Comparison of ENCODE assay signal across 10 cellular contexts in the genomic region with DNA sequence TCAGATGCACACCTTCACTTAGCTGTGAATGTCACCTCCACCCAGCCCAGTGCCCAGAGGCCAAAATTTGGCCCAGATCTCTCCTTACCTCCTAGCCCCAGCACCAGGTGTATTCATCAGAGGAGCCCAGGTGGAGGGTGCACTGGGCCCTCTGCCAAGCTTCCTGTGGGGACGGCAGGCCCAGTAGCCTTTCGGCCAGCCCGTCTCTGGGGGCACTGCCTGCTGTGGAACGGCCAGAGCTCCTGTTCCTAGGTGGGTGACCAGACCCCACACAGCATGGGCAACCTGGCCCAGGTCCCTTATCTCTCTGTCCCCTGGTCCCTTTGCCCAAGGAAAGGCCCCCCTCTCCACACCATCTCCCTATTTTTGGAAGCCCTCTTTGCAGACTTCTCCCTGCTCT.
DNase-seq lines count a peak whose midpoint lies in the region; ATAC-seq and TF ChIP-seq lines count a peak whose summit lies in the region.
"Had no signal": no experiment of that assay in that cellular context is flagged by ENCODE, and none has a peak within 500 bp of the region (broad histone marks: within the 10 kb centered on the region; RNA-seq: fewer than 3 reads in every experiment).

No MANE protein-coding gene starts in this region.

- no peaks in the 10 kb centered on the region for H3K9me3 ChIP-seq in CD8-positive, alpha-beta memory T cell (ENCODE audit: low read length)
- H3K9me3 ChIP-seq in Loucy (ENCODE audit: insufficient read depth, low read depth, low read length), result no peaks in the 10 kb centered on the region
- no peaks in the 10 kb centered on the region for H3K9me3 ChIP-seq in left ventricle myocardium inferior (replicated peaks)
- H3K9me3 ChIP-seq in skeletal muscle tissue (ENCODE audit: control insufficient read depth in 3 of 3, low read length in 3 of 3), result no peaks in the 10 kb centered on the region

- peaks cover 28% of the 10 kb centered on the region for H3K36me3 ChIP-seq in CD8-positive, alpha-beta memory T cell (ENCODE audit: insufficient read depth, low read length)
- H3K36me3 ChIP-seq in Loucy (ENCODE audit: insufficient read depth, low read length), result peaks cover 71% of the 10 kb centered on the region; the same call in 1 of the 2 replicates
- H3K36me3 ChIP-seq in left ventricle myocardium inferior, result peaks cover 41% of the 10 kb centered on the region
- H3K36me3 ChIP-seq in skeletal muscle tissue (ENCODE audit: control insufficient read depth in 3 of 3, insufficient read depth in 3 of 3, low read length in 3 of 3), result peaks cover 35 to 47% (median 41%) of the 10 kb centered on the region in 3 donors

- H2AFZ ChIP-seq in Loucy (ENCODE audit: low read length), result no peak overlapping the region

- H3K4me2 ChIP-seq in Loucy (ENCODE audit: low read depth, low read length, poor library complexity, severe bottlenecking), result peak overlapping the region; percentile 45

- no peak for DNase-seq in CD8-positive, alpha-beta memory T cell
- DNase-seq in left ventricle myocardium inferior (no peak), osteocyte (ENCODE audit: extremely low spot score, unreplicated experiment) (no peak), GF-D8 (lab: John Stamatoyannopoulos, UW) (no peak)
- DNase-seq: activated CD4-positive, CD25-positive, alpha-beta regulatory T cell treated with anti-CD3 and anti-CD28 coated beads, Interleukin-2, amount 50 U/mL, for 72 hours; activated gamma-delta T cell had no signal

- H3K9me3 Mint-ChIP-seq in CD8-positive, alpha-beta memory T cell, result no peaks in the 10 kb centered on the region
- no peaks in the 10 kb centered on the region for H3K9me3 Mint-ChIP-seq in osteocyte (ENCODE audit: unreplicated experiment)

- TF ChIP-seq CTCF in Loucy (conservative IDR thresholded peaks at IDR 0.05; ENCODE audit: low read length), result no peak
- no peak for TF ChIP-seq CTCF in left ventricle myocardium inferior (IDR thresholded peaks at IDR 0.05; ENCODE audit: borderline replicate concordance)
- no peak for TF ChIP-seq CTCF in osteocyte (IDR thresholded peaks at IDR 0.05)

- peak overlapping the region in 7 of 8 donors; percentile 34 to 86 (median 66) for H3K27ac Mint-ChIP-seq in CD8-positive, alpha-beta memory T cell
- no peak overlapping the region for H3K27ac Mint-ChIP-seq in osteocyte (ENCODE audit: unreplicated experiment)

- H3K27me3 ChIP-seq in CD8-positive, alpha-beta memory T cell (ENCODE audit: insufficient read depth, low read length, poor library complexity, severe bottlenecking), result no peaks in the 10 kb centered on the region
- H3K27me3 ChIP-seq in Loucy (ENCODE audit: insufficient read depth, low read length, poor library complexity, severe bottlenecking) (no peaks in the 10 kb centered on the region), left ventricle myocardium inferior (ENCODE audit: low read depth) (no peaks in the 10 kb centered on the region), skeletal muscle tissue (ENCODE audit: control insufficient read depth in 3 of 3, insufficient read depth in 3 of 3, low read length in 3 of 3) (no peaks in the 10 kb centered on the region)

- no peaks in the 10 kb centered on the region for H3F3A ChIP-seq in Loucy (ENCODE audit: low read depth)

- H3K4me3 Mint-ChIP-seq in CD8-positive, alpha-beta memory T cell, result no peak overlapping the region
- no peak overlapping the region for H3K4me3 Mint-ChIP-seq in osteocyte (ENCODE audit: unreplicated experiment)

- no peaks in the 10 kb centered on the region for H3K79me2 ChIP-seq in Loucy (ENCODE audit: insufficient read depth, low read length)

- CTCF ChIA-PET in CD8-positive, alpha-beta memory T cell (lab: Charles Lee), result interaction anchor here (0.6 kb wide), 1 partner anchor 117 kb away, joined by 3 read pairs; no protein-coding TSS in a partner anchor

- no peaks in the 10 kb centered on the region for H3K4me1 ChIP-seq in CD8-positive, alpha-beta memory T cell (ENCODE audit: insufficient read depth, low read length)
- H3K4me1 ChIP-seq in Loucy (ENCODE audit: insufficient read depth, low read length, poor library complexity, severe bottlenecking) (peaks cover 32% of the 10 kb centered on the region), left ventricle myocardium inferior (peaks cover 75% of the 10 kb centered on the region), skeletal muscle tissue (ENCODE audit: control insufficient read depth in 3 of 3, insufficient read depth in 3 of 3, low read length in 3 of 3) (peaks cover 76 to 87% (median 80%) of the 10 kb centered on the region in 3 donors)

- peaks cover 0 to 8% of the 10 kb centered on the region in 2 donors for H3K27me3 Mint-ChIP-seq in CD8-positive, alpha-beta memory T cell
- no peaks in the 10 kb centered on the region for H3K27me3 Mint-ChIP-seq in osteocyte (ENCODE audit: unreplicated experiment)

- no peaks in the 10 kb centered on the region for H4K20me1 ChIP-seq in Loucy (ENCODE audit: insufficient read depth, low read length, poor library complexity, severe bottlenecking)

- H3K9ac ChIP-seq in Loucy (ENCODE audit: low read depth, low read length, poor library complexity, severe bottlenecking), result peak overlapping the region; percentile 46
- H3K9ac ChIP-seq in skeletal muscle tissue (ENCODE audit: low read depth in 1 of 3, low read length in 3 of 3), result peak overlapping the region in 2 of 3 donors; percentile 42 to 73

- H3K36me3 Mint-ChIP-seq in CD8-positive, alpha-beta memory T cell, result peaks cover 0 to 97% (median 12%) of the 10 kb centered on the region in 3 donors
- H3K36me3 Mint-ChIP-seq in osteocyte (ENCODE audit: unreplicated experiment), result peaks cover 49% of the 10 kb centered on the region

- no peak for ATAC-seq in activated CD4-positive, CD25-positive, alpha-beta regulatory T cell treated with anti-CD3 and anti-CD28 coated beads, Interleukin-2, amount 50 U/mL, for 24 hours
- no peak for ATAC-seq in GM21526 (IDR thresholded peaks at IDR 0.05; ENCODE audit: low FRiP score, unreplicated experiment)

- no peak overlapping the region for H3K27ac ChIP-seq in CD8-positive, alpha-beta memory T cell (ENCODE audit: low read depth, low read length)
- H3K27ac ChIP-seq in left ventricle myocardium inferior (replicated peaks) (peak overlapping the region; percentile 93), skeletal muscle tissue (ENCODE audit: low read depth, low read length) (peak overlapping the region; percentile 90)

- H3K9me2 ChIP-seq in Loucy (replicated peaks; ENCODE audit: low read depth, low read length), result no peaks in the 10 kb centered on the region

- H3K4me1 Mint-ChIP-seq in CD8-positive, alpha-beta memory T cell, result peaks cover 13 to 14% (median 14%) of the 10 kb centered on the region in 3 donors
- H3K4me1 Mint-ChIP-seq in osteocyte (ENCODE audit: unreplicated experiment), result peaks cover 24% of the 10 kb centered on the region

- intact Hi-C loops in left ventricle myocardium inferior (cut with micrococcal nuclease), result no loop called here

- H3K4me3 ChIP-seq in CD8-positive, alpha-beta memory T cell (ENCODE audit: low read length), result no peak overlapping the region
- no peak overlapping the region for H3K4me3 ChIP-seq in Loucy (ENCODE audit: low read length, poor library complexity, severe bottlenecking)
- H3K4me3 ChIP-seq in left ventricle myocardium inferior, result no peak overlapping the region
- H3K4me3 ChIP-seq in skeletal muscle tissue (ENCODE audit: low read length in 3 of 3), result peak overlapping the region in 1 of 3 donors; percentile 52

- POLR2A ChIA-PET in CD8-positive, alpha-beta memory T cell (lab: Charles Lee), result no interaction called here
